In genomic region chr1:85484264-85484663, GRCh38 we compare ENCODE assay signal across 1 cellular context.
TF ChIP-seq lines count a peak whose summit lies in the region.

No MANE protein-coding gene starts in this region.

TF ChIP-seq in neural cell, 6 proteins besides CTCF, POLR2A, EP300 and RAD21 (continued from another document):
- no peak for TF ChIP-seq REST (IDR thresholded peaks at IDR 0.05; ENCODE audit: borderline replicate concordance)
- TF ChIP-seq POLR2AphosphoS5 (IDR thresholded peaks at IDR 0.05) = no peak
